ENCODE assay signal across 10 cellular contexts in genomic region chr15:67105991-67106763, GRCh38. TPM values are rescaled to one million over a fixed set of nuclear protein-coding genes. Genes with fewer than 3 reads are reported as not detected.
DNase-seq lines count a peak whose midpoint lies in the region; ATAC-seq and TF ChIP-seq lines count a peak whose summit lies in the region.
"Had no signal": no experiment of that assay in that cellular context is flagged by ENCODE, and none has a peak within 500 bp of the region (broad histone marks: within the 10 kb centered on the region; RNA-seq: fewer than 3 reads in every experiment).

No MANE protein-coding gene starts in this region.

- peak overlapping the region; percentile 30 to 95 (median 57) for H3K27ac Mint-ChIP-seq in CD14-positive monocyte
- peak overlapping the region; percentile 26 for H3K27ac Mint-ChIP-seq in endothelial cell (ENCODE audit: unreplicated experiment)

- intact Hi-C loops in CD14-positive monocyte (cut with micrococcal nuclease), result loop anchor here (2.0 to 5.0 kb wide), 5 partner anchors 15 to 79 kb away; no protein-coding TSS in a partner anchor

- no peak for DNase-seq in CD14-positive monocyte (ENCODE audit: low spot score)
- no peak for DNase-seq in RWPE1 (ENCODE audit: low spot score)
- DNase-seq in endothelial cell (ENCODE audit: low spot score), result no peak
- DNase-seq in trophoblast cell, result peak in 1 of 2 donors; percentile 67
- DNase-seq in GOT3 (lab: John Stamatoyannopoulos, UW), result no peak
- no peak for DNase-seq in NCI-H524 treated with DMSO at 0.1 percent for 48 hours (lab: John Stamatoyannopoulos, UW)
- DNase-seq: GF-D8; stimulated activated CD4-positive, alpha-beta T cell treated with anti-CD3 and anti-CD28 coated beads, Interleukin-15, amount 100 ng/mL, for 24 hours had no signal

- no peak overlapping the region for H2AFZ ChIP-seq in trophoblast cell (ENCODE audit: insufficient read depth, low read length, poor library complexity)

- H3K27me3 Mint-ChIP-seq in CD14-positive monocyte (ENCODE audit: low read depth in 3 of 3), result peaks cover 3% of the 10 kb centered on the region in 3 donors
- H3K27me3 Mint-ChIP-seq in endothelial cell (ENCODE audit: unreplicated experiment), result peaks cover 9% of the 10 kb centered on the region

- H3K79me2 ChIP-seq in trophoblast cell (ENCODE audit: control insufficient read depth, insufficient read depth, low read length, poor library complexity), result no peaks in the 10 kb centered on the region

- no peak overlapping the region for H3K9ac ChIP-seq in trophoblast cell (ENCODE audit: low read length)

- H3K9me3 Mint-ChIP-seq in CD14-positive monocyte, result peaks cover 0 to 5% (median 2%) of the 10 kb centered on the region in 7 donors
- H3K9me3 Mint-ChIP-seq in endothelial cell (ENCODE audit: unreplicated experiment), result no peaks in the 10 kb centered on the region

- H3K4ac ChIP-seq in trophoblast cell (ENCODE audit: low read depth, low read length), result peak overlapping the region; percentile 28

- peak overlapping the region; percentile 31 for H2AK5ac ChIP-seq in trophoblast cell (ENCODE audit: low read length)

- peak overlapping the region; percentile 72 for H2BK12ac ChIP-seq in trophoblast cell (ENCODE audit: low read length)

- ATAC-seq in GM18519 (IDR thresholded peaks at IDR 0.05; ENCODE audit: low FRiP score, unreplicated experiment) (no peak), HG02798 (IDR thresholded peaks at IDR 0.05; ENCODE audit: poor library complexity, unreplicated experiment) (no peak)

- no CpG with 5 or more reads among the region's 8 CpGs for WGBS in trophoblast cell (ENCODE audit: extremely low coverage, insufficient coverage, insufficient read length)

- peak overlapping the region; percentile 34 for H3K18ac ChIP-seq in trophoblast cell (ENCODE audit: low read length)

- no peak overlapping the region for H3K23ac ChIP-seq in trophoblast cell (ENCODE audit: low read length)

- H3K36me3 ChIP-seq in trophoblast cell (ENCODE audit: control insufficient read depth in 1 of 2, insufficient read depth in 2 of 2, low read length in 2 of 2), result no peaks in the 10 kb centered on the region

- H3K27ac ChIP-seq in RWPE1, result peak overlapping the region; percentile 97
- peak overlapping the region; percentile 84 for H3K27ac ChIP-seq in trophoblast cell (ENCODE audit: low read depth, low read length)

- peak overlapping the region; percentile 77 for H4K91ac ChIP-seq in trophoblast cell (ENCODE audit: low read depth, low read length)

- H3K79me1 ChIP-seq in trophoblast cell (ENCODE audit: low read length), result peaks cover 20% of the 10 kb centered on the region

- no peak overlapping the region for H3K4me3 ChIP-seq in trophoblast cell (ENCODE audit: low read depth, low read length)

- TF ChIP-seq CTCF in CD14-positive monocyte (IDR thresholded peaks at IDR 0.05) (no peak), RWPE1 (conservative IDR thresholded peaks at IDR 0.05; ENCODE audit: low read depth) (no peak), endothelial cell (IDR thresholded peaks at IDR 0.05; ENCODE audit: unreplicated experiment) (no peak)

- no peaks in the 10 kb centered on the region for H3K9me3 ChIP-seq in trophoblast cell (ENCODE audit: insufficient read depth, low read depth, low read length)

- POLR2A ChIA-PET in RWPE1 (lab: Yijun Ruan, JAX; ENCODE audit: low non-redundant PET), result no interaction called here

- H4K8ac ChIP-seq in trophoblast cell (ENCODE audit: low read depth, low read length), result peak overlapping the region; percentile 23

- no peak overlapping the region for H4K12ac ChIP-seq in trophoblast cell (ENCODE audit: low read depth, low read length)

- peak overlapping the region in 1 of 2 donors; percentile 0 for H3K4me3 Mint-ChIP-seq in CD14-positive monocyte
- H3K4me3 Mint-ChIP-seq in endothelial cell (ENCODE audit: unreplicated experiment), result no peak overlapping the region

- peak overlapping the region; percentile 50 for H3K14ac ChIP-seq in trophoblast cell (ENCODE audit: low read length)

- peaks cover 39 to 64% of the 10 kb centered on the region in 2 experiments for H3K4me1 ChIP-seq in trophoblast cell (ENCODE audit: control insufficient read depth in 1 of 2, insufficient read depth in 2 of 2, low read length in 2 of 2)

- H3K4me2 ChIP-seq in trophoblast cell (ENCODE audit: low read length), result no peak overlapping the region

- H2BK120ac ChIP-seq in trophoblast cell (ENCODE audit: insufficient read depth, low read length, poor library complexity), result peak overlapping the region; percentile 79

- no peaks in the 10 kb centered on the region for H3K27me3 ChIP-seq in trophoblast cell (ENCODE audit: insufficient read depth, low read length)

- H3K4me1 Mint-ChIP-seq in CD14-positive monocyte (no peaks in the 10 kb centered on the region), endothelial cell (ENCODE audit: unreplicated experiment) (peaks cover 42% of the 10 kb centered on the region)

- CTCF ChIA-PET in RWPE1 (lab: Yijun Ruan, JAX), result interaction anchor here (0.6 kb wide), 1 partner anchor 198 kb away, joined by 3 read pairs; no protein-coding TSS in a partner anchor

- H2BK5ac ChIP-seq in trophoblast cell (ENCODE audit: low read depth, low read length, poor library complexity), result peak overlapping the region; percentile 63

- H3K36me3 Mint-ChIP-seq in CD14-positive monocyte (peaks cover 51 to 65% of the 10 kb centered on the region in 2 donors), endothelial cell (ENCODE audit: low read depth, unreplicated experiment) (no peaks in the 10 kb centered on the region)

RNA-seq across cellular contexts. Expression of gene SMAD3, which starts 40.8 kb away (rescaled TPM):
- polyA plus RNA-seq in CD14-positive monocyte, result 1 to 10 TPM; 4.4 to 5.4 TPM
- 8.2 TPM for total RNA-seq in endothelial cell (ENCODE audit: unreplicated experiment)
- polyA plus RNA-seq in trophoblast cell (2013), result 49.5 and 54.4 TPM in 2 replicates
